1 cellular context compared by ENCODE assay signal in the genomic region with DNA sequence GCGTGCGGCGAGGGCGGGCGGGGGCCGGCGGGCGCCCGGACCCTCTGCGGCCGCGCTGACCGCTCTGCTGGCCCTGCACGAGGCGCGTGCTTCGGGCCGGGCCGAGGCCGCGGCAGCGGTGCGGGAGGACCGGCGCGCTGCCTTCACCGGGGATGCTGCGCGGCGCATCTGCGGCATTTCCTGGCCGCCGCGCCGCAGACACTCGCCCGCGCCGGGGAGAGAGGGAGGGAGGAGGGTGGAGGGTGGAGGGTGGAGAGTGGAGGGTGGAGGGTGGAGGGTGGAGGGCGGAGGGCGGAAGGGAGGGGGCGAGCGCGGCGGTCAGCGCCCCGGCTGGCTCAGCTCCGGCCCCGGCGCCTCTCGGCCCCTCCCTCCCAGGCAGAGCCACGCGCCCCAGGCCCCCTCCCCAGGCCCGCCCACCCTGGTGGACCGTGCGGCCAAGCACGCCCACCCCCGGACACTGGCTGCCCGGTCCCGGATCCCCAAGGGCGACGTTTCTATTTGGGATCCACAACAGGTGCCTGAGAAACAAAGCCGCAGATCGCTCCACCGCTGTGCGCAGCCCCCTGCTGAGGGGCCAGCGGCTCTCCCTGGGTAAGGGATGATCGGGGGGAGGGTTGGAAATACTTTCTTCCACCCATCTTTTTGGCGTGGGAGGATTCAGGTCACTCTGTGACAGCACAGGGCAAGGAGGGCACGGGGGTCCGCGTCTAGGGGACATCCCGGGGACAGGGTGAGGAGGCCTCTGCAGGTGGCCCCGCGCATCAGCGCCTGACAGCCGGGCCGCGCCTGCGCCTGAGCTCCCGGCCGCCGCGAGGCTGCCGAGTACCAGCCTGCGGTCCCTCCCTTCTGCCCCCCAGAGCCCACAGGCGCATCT.
TF ChIP-seq lines count a peak whose summit lies in the region.

No MANE protein-coding gene starts in this region.

TF ChIP-seq in HepG2, 621 proteins besides CTCF, POLR2A, EP300 and RAD21 (continued from another document and continues in another):
- TF ChIP-seq, protein P1, sequence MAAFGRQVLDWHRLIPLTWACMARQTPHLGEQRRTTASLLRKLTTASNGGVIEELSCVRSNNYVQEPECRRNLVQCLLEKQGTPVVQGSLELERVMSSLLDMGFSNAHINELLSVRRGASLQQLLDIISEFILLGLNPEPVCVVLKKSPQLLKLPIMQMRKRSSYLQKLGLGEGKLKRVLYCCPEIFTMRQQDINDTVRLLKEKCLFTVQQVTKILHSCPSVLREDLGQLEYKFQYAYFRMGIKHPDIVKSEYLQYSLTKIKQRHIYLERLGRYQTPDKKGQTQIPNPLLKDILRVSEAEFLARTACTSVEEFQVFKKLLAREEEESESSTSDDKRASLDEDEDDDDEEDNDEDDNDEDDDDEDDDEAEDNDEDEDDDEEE (CRISPR knock-in tag; IDR thresholded peaks at IDR 0.05) = no peak
- no peak for TF ChIP-seq ZNF652 (CRISPR knock-in tag; IDR thresholded peaks at IDR 0.05; ENCODE audit: borderline replicate concordance, low read depth)
- TF ChIP-seq HMG20A (CRISPR knock-in tag; IDR thresholded peaks at IDR 0.05; ENCODE audit: borderline replicate concordance) = no peak
- TF ChIP-seq U2AF2 (IDR thresholded peaks at IDR 0.05; ENCODE audit: low read depth, low read length) = no peak
- TF ChIP-seq, protein P2, sequence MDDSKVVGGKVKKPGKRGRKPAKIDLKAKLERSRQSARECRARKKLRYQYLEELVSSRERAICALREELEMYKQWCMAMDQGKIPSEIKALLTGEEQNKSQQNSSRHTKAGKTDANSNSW (CRISPR knock-in tag; IDR thresholded peaks at IDR 0.05; ENCODE audit: borderline replicate concordance) = no peak
- TF ChIP-seq TMF1 (CRISPR knock-in tag; IDR thresholded peaks at IDR 0.05; ENCODE audit: low read depth) = no peak
- peak; percentile 86 for TF ChIP-seq CBX1 (IDR thresholded peaks at IDR 0.05; ENCODE audit: low read depth)
- TF ChIP-seq ZBTB26 (CRISPR knock-in tag; IDR thresholded peaks at IDR 0.05; ENCODE audit: borderline replicate concordance) = no peak
- no peak for TF ChIP-seq RFX3 (CRISPR knock-in tag; IDR thresholded peaks at IDR 0.05)
- TF ChIP-seq PAXIP1 (CRISPR knock-in tag; conservative IDR thresholded peaks at IDR 0.05) = no peak; the same call in 1 of the 2 replicates
- TF ChIP-seq DBP (CRISPR knock-in tag; IDR thresholded peaks at IDR 0.05; ENCODE audit: not compliant biosample characterization) = no peak
- no peak for TF ChIP-seq GLI4 (CRISPR knock-in tag; IDR thresholded peaks at IDR 0.05; ENCODE audit: borderline replicate concordance)
- no peak for TF ChIP-seq ZSCAN30 (CRISPR knock-in tag; IDR thresholded peaks at IDR 0.05)
- TF ChIP-seq GABPA (IDR thresholded peaks at IDR 0.05; ENCODE audit: low read depth, low read length) = no peak
- TF ChIP-seq GABPA (CRISPR knock-in tag; IDR thresholded peaks at IDR 0.05; ENCODE audit: low read depth) = no peak
- no peak for TF ChIP-seq ZNF430 (CRISPR knock-in tag; IDR thresholded peaks at IDR 0.05)
- no peak for TF ChIP-seq ZNF703 (CRISPR knock-in tag; IDR thresholded peaks at IDR 0.05; ENCODE audit: borderline replicate concordance)
- TF ChIP-seq, protein P3, sequence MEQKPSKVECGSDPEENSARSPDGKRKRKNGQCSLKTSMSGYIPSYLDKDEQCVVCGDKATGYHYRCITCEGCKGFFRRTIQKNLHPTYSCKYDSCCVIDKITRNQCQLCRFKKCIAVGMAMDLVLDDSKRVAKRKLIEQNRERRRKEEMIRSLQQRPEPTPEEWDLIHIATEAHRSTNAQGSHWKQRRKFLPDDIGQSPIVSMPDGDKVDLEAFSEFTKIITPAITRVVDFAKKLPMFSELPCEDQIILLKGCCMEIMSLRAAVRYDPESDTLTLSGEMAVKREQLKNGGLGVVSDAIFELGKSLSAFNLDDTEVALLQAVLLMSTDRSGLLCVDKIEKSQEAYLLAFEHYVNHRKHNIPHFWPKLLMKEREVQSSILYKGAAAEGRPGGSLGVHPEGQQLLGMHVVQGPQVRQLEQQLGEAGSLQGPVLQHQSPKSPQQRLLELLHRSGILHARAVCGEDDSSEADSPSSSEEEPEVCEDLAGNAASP (CRISPR knock-in tag; IDR thresholded peaks at IDR 0.05; ENCODE audit: borderline replicate concordance) = no peak
- no peak for TF ChIP-seq KIAA2018 (CRISPR knock-in tag; IDR thresholded peaks at IDR 0.05; ENCODE audit: borderline replicate concordance)
- TF ChIP-seq XBP1 (CRISPR knock-in tag; IDR thresholded peaks at IDR 0.05) = no peak
- TF ChIP-seq CERS6 (CRISPR knock-in tag; IDR thresholded peaks at IDR 0.05) = no peak
- peak; percentile 48; the same call in 1 of the 2 replicates for TF ChIP-seq PITX1 (CRISPR knock-in tag; IDR thresholded peaks at IDR 0.05)
- no peak for TF ChIP-seq ZNF432 (CRISPR knock-in tag; IDR thresholded peaks at IDR 0.05; ENCODE audit: borderline replicate concordance)
- TF ChIP-seq HOXD1 (CRISPR knock-in tag; IDR thresholded peaks at IDR 0.05) = 0 out of 2 replicates have a peak, but pooled peaks have one; percentile 73
